In genomic region chr3:128153156-128154011, GRCh38 we compare ENCODE assay signal across 8 cellular contexts. TPM values are rescaled to one million over a fixed set of nuclear protein-coding genes. Genes with fewer than 3 reads are reported as not detected.
DNase-seq lines count a peak whose midpoint lies in the region; ATAC-seq and TF ChIP-seq lines count a peak whose summit lies in the region.

A gene with protein sequence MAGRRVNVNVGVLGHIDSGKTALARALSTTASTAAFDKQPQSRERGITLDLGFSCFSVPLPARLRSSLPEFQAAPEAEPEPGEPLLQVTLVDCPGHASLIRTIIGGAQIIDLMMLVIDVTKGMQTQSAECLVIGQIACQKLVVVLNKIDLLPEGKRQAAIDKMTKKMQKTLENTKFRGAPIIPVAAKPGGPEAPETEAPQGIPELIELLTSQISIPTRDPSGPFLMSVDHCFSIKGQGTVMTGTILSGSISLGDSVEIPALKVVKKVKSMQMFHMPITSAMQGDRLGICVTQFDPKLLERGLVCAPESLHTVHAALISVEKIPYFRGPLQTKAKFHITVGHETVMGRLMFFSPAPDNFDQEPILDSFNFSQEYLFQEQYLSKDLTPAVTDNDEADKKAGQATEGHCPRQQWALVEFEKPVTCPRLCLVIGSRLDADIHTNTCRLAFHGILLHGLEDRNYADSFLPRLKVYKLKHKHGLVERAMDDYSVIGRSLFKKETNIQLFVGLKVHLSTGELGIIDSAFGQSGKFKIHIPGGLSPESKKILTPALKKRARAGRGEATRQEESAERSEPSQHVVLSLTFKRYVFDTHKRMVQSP (plus strand): TSS chr3:128153481. CDS start chr3:128153508, 27 bp downstream.

- peak; percentile 81 for DNase-seq in GM19238 (ENCODE audit: insufficient read length, low spot score)
- peak; percentile 8 for DNase-seq in NCI-H510A treated with DMSO at 0.1 percent for 48 hours (lab: John Stamatoyannopoulos, UW)
- DNase-seq in activated CD4-positive, alpha-beta T cell treated with anti-CD3 and anti-CD28 coated beads for 48 hours, result peak; percentile 91
- DNase-seq in colonic mucosa, result peak; percentile 83
- DNase-seq in left lobe of liver (ENCODE audit: low spot score), result peak; percentile 83
- DNase-seq in stimulated activated CD4-positive, alpha-beta T cell treated with anti-CD3 and anti-CD28 coated beads, Interleukin-2, amount 100 ng/mL, for 24 hours, result peak; percentile 89 to 90

- H3K4me3 ChIP-seq in BLaER1 (peak within 1 kb of the TSS; percentile 98), colonic mucosa (peak within 1 kb of the TSS; percentile 99)

- H3K9me3 ChIP-seq in BLaER1, result peaks cover 27% of the 10 kb centered on the region
- no peaks in the 10 kb centered on the region for H3K9me3 ChIP-seq in colonic mucosa

- H3K4me2 ChIP-seq in BLaER1, result peak within 1 kb of the TSS; percentile 93

- H3K9ac ChIP-seq in BLaER1 (peak within 1 kb of the TSS; percentile 91), colonic mucosa (ENCODE audit: low read depth in 2 of 2, low read length in 2 of 2) (peak within 1 kb of the TSS; percentile 38 to 90)

- H4K20me1 ChIP-seq in BLaER1, result no peaks in the 10 kb centered on the region

- peaks cover 35% of the 10 kb centered on the region for H3K36me3 ChIP-seq in BLaER1
- no peaks in the 10 kb centered on the region for H3K36me3 ChIP-seq in colonic mucosa

- H3K27ac ChIP-seq in BLaER1, result peak within 1 kb of the TSS; percentile 84
- peak within 1 kb of the TSS; percentile 86 for H3K27ac ChIP-seq in colonic mucosa

- TF ChIP-seq CTCF in colonic mucosa (IDR thresholded peaks at IDR 0.05), result no peak

- intact Hi-C loops in colonic mucosa (cut with DNase I), result loop anchor here (2.0 kb wide), 1 partner anchor 31 kb away; the partner anchor contains the start of gene RUVBL1

- ATAC-seq in HG03432 (IDR thresholded peaks at IDR 0.05; ENCODE audit: unreplicated experiment) (peak; percentile 92), left lobe of liver (peak; percentile 88)

- H3K4me1 ChIP-seq in BLaER1 (peaks cover 11% of the 10 kb centered on the region), colonic mucosa (no peaks in the 10 kb centered on the region)

- H3K27me3 ChIP-seq in BLaER1 (no peaks in the 10 kb centered on the region), colonic mucosa (no peaks in the 10 kb centered on the region)

RNA-seq across cellular contexts. Expression of the gene that starts here (rescaled TPM):
- total RNA-seq in colonic mucosa (10 to 100 TPM in 1 of 2 donors, 1 to 10 TPM in 1; 8.6 to 16.6 TPM), left lobe of liver (12.8 TPM)

Comparison
In these comparisons a context has a peak if more than half of its experiments do, and no peak if none do; other contexts are left out.
1. Peak in every context shown above with its lines: DNase-seq, ATAC-seq, H3K4me3 ChIP-seq and H3K27ac ChIP-seq.
2. DNase-seq: peak in every context shown above with its lines; median percentile 91 in activated CD4-positive, alpha-beta T cell treated with anti-CD3 and anti-CD28 coated beads for 48 hours; 90 in stimulated activated CD4-positive, alpha-beta T cell treated with anti-CD3 and anti-CD28 coated beads, Interleukin-2, amount 100 ng/mL, for 24 hours; 83 in colonic mucosa; 83 in left lobe of liver; 81 in GM19238; 8 in NCI-H510A treated with DMSO at 0.1 percent for 48 hours.